In genomic region chr9:124658165-124659017, GRCh38 we compare ENCODE assay signal across 8 cellular contexts.
DNase-seq lines count a peak whose midpoint lies in the region; ATAC-seq, FAIRE-seq and TF ChIP-seq lines count a peak whose summit lies in the region.

No MANE protein-coding gene starts in this region.

- H3K9me3 ChIP-seq in heart right ventricle (no peaks in the 10 kb centered on the region), pancreas (no peaks in the 10 kb centered on the region)

- H3K36me3 ChIP-seq in heart right ventricle, result no peaks in the 10 kb centered on the region
- no peaks in the 10 kb centered on the region for H3K36me3 ChIP-seq in pancreas

- H3K4me1 ChIP-seq in heart right ventricle (peaks cover 0 to 55% (median 20%) of the 10 kb centered on the region in 9 donors), pancreas (peaks cover 0 to 15% (median 7%) of the 10 kb centered on the region in 3 donors)

- H3K4me3 ChIP-seq in heart right ventricle (peak overlapping the region; percentile 23 to 68 (median 58)), pancreas (peak overlapping the region; percentile 28 to 48 (median 43))

- H3K4me1 Mint-ChIP-seq in IgD-negative memory B cell, result peaks cover 11 to 19% (median 14%) of the 10 kb centered on the region in 3 donors

- H3K4me3 Mint-ChIP-seq in IgD-negative memory B cell, result peak overlapping the region; percentile 79 to 99 (median 90)

- H3K27me3 Mint-ChIP-seq in IgD-negative memory B cell, result peaks cover 16% of the 10 kb centered on the region

- ATAC-seq in GM21529 (IDR thresholded peaks at IDR 0.05; ENCODE audit: unreplicated experiment), result peak; percentile 63
- peak; percentile 94 to 98 (median 96) for ATAC-seq in heart right ventricle
- ATAC-seq in pancreas, result peak; percentile 91 to 96 (median 92)

- intact Hi-C loops in heart right ventricle (cut with DNase I) (loop anchor here in 2 of 10 donors (5.0 kb wide), 2 partner anchors 36 to 41 kb away; no protein-coding TSS in a partner anchor), pancreas (cut with DNase I) (no loop called here)

- no peak for FAIRE-seq in pancreas (lab: Jason Lieb, UNC)

- DNase-seq in DMS79 treated with DMSO at 0.1 percent for 48 hours (lab: John Stamatoyannopoulos, UW) (peak; percentile 93), OCI-M2 (lab: John Stamatoyannopoulos, UW; ENCODE audit: unreplicated experiment) (peak; percentile 64), amygdala (lab: John Stamatoyannopoulos, UW) (peak in 54 of 56 donors; percentile 20 to 89 (median 65)), heart right ventricle (peak; percentile 35 to 85), pancreas (peak; percentile 56 to 78 (median 72))
- DNase-seq in effector CD4-positive, alpha-beta T cell, result no peak

- WGBS in heart right ventricle, 2 donors, result 1 to 2% methylated on average over 14 of the region's 14 CpGs
- WGBS in pancreas, 2 donors, result 1% methylated on average over 14 of the region's 14 CpGs

- H3K27ac ChIP-seq in heart right ventricle (peak overlapping the region; percentile 44 to 86 (median 80)), pancreas (peak overlapping the region; percentile 47 to 85 (median 78))

- TF ChIP-seq CTCF in heart right ventricle (IDR thresholded peaks at IDR 0.05), result no peak
- TF ChIP-seq CTCF in pancreas (IDR thresholded peaks at IDR 0.05), result no peak

- no peaks in the 10 kb centered on the region for H3K27me3 ChIP-seq in heart right ventricle
- no peaks in the 10 kb centered on the region for H3K27me3 ChIP-seq in pancreas

- peaks cover 4% of the 10 kb centered on the region for H3K36me3 Mint-ChIP-seq in IgD-negative memory B cell

- H3K27ac Mint-ChIP-seq in IgD-negative memory B cell, result peak overlapping the region in 1 of 3 donors; percentile 81

- no peaks in the 10 kb centered on the region for H3K9me3 Mint-ChIP-seq in IgD-negative memory B cell
